Comparison of ENCODE assay signal across 20 cellular contexts in genomic region chrX:122943918-122944317, GRCh38.
DNase-seq lines count a peak whose midpoint lies in the region; ATAC-seq and TF ChIP-seq lines count a peak whose summit lies in the region.
"Had no signal": no experiment of that assay in that cellular context is flagged by ENCODE, and none has a peak within 500 bp of the region (broad histone marks: within the 10 kb centered on the region; RNA-seq: fewer than 3 reads in every experiment).

No MANE protein-coding gene starts in this region.

- H3K4me3 ChIP-seq in epithelial cell of esophagus (ENCODE audit: low read length) (no peak overlapping the region), H7 (ENCODE audit: insufficient read depth, low read depth, low read length) (no peak overlapping the region), heart left ventricle (no peak overlapping the region)
- H3K4me3 ChIP-seq: SJSA1, thoracic aorta had no signal

- H3K27me3 ChIP-seq in H7 (ENCODE audit: control insufficient read depth, insufficient read depth, low read length) (no peaks in the 10 kb centered on the region), heart left ventricle (no peaks in the 10 kb centered on the region)
- H3K27me3 ChIP-seq: SJSA1 had no signal

- DNase-seq in Caki2 (ENCODE audit: low read depth) (peak; percentile 61), RPMI7951 (ENCODE audit: low read depth) (peak; percentile 88), epithelial cell of esophagus (ENCODE audit: low read depth) (peak; percentile 74), non-pigmented ciliary epithelial cell (ENCODE audit: low read depth) (peak; percentile 38), H7 (no peak), heart left ventricle (no peak)
- no peak for DNase-seq in activated CD8-positive, alpha-beta T cell treated with anti-CD3 and anti-CD28 coated beads, Interleukin-2, amount 10 ng/mL, durations not matched to agents 7 days and 5 days
- DNase-seq: activated T-cell treated with anti-CD3 and anti-CD28 coated beads, Interleukin-2, amount 50 U/mL, for 72 hours; NCI-H1417 treated with DMSO at 0.1 percent for 48 hours; NCI-H2171; NCI-H526; nucleus accumbens had no signal

- no peak for TF ChIP-seq POLR2A in heart left ventricle (IDR thresholded peaks at IDR 0.05)

- no peaks in the 10 kb centered on the region for H3K36me3 Mint-ChIP-seq in activated CD8-positive, alpha-beta T cell treated with anti-CD3 and anti-CD28 coated beads, Interleukin-2, amount 10 ng/mL, durations not matched to agents 7 days and 5 days (ENCODE audit: low read depth)
- H3K36me3 Mint-ChIP-seq: activated naive CD4-positive, alpha-beta T cell treated with anti-CD3 and anti-CD28 coated beads, Interleukin-2, amount 50 U/mL, for 24 hours had no signal

- ATAC-seq in activated CD8-positive, alpha-beta T cell treated with anti-CD3 and anti-CD28 coated beads, Interleukin-2, amount 10 ng/mL, durations not matched to agents 7 days and 5 days = no peak
- ATAC-seq in heart left ventricle (no peak), HG03175 (IDR thresholded peaks at IDR 0.05; ENCODE audit: unreplicated experiment) (no peak)
- ATAC-seq: activated CD4-positive, CD25-positive, alpha-beta regulatory T cell treated with anti-CD3 and anti-CD28 coated beads, Interleukin-2, amount 50 U/mL, for 24 hours; activated T-cell treated with anti-CD3 and anti-CD28 coated beads, Interleukin-2, amount 50 U/mL, for 72 hours; HepG2 had no signal

- intact Hi-C loops in heart left ventricle (cut with DNase I) = no loop called here

- H3K27ac ChIP-seq in heart left ventricle = no peak overlapping the region
- H3K27ac ChIP-seq: epithelial cell of prostate, SJSA1, thoracic aorta had no signal

- H3K36me3 ChIP-seq in H7 (replicated peaks; ENCODE audit: control insufficient read depth, insufficient read depth, low read length) = no peaks in the 10 kb centered on the region
- H3K36me3 ChIP-seq in heart left ventricle = no peaks in the 10 kb centered on the region
- H3K36me3 ChIP-seq: SJSA1, thoracic aorta had no signal

- H3K4me1 Mint-ChIP-seq in activated CD8-positive, alpha-beta T cell treated with anti-CD3 and anti-CD28 coated beads, Interleukin-2, amount 10 ng/mL, durations not matched to agents 7 days and 5 days (ENCODE audit: low read depth) = no peaks in the 10 kb centered on the region
- H3K4me1 Mint-ChIP-seq: activated naive CD4-positive, alpha-beta T cell treated with anti-CD3 and anti-CD28 coated beads, Interleukin-2, amount 50 U/mL, for 24 hours had no signal

- WGBS in heart left ventricle, 4 donors = 88 to 94% (median 92%) methylated on average over 3 of the region's 3 CpGs

- H3K4me3 Mint-ChIP-seq in activated CD8-positive, alpha-beta T cell treated with anti-CD3 and anti-CD28 coated beads, Interleukin-2, amount 10 ng/mL, durations not matched to agents 7 days and 5 days = no peak overlapping the region
- H3K4me3 Mint-ChIP-seq: activated naive CD4-positive, alpha-beta T cell treated with anti-CD3 and anti-CD28 coated beads, Interleukin-2, amount 50 U/mL, for 24 hours; activated T-cell treated with anti-CD3 and anti-CD28 coated beads, Interleukin-2, amount 50 U/mL, for 72 hours; T-helper 2 cell treated with Interferon-gamma antibody and Interleukin-4, amounts not matched to agents 5 μg/mL and 100 μg/mL, for 36 hours had no signal

- H3K9me3 Mint-ChIP-seq in activated CD8-positive, alpha-beta T cell treated with anti-CD3 and anti-CD28 coated beads, Interleukin-2, amount 10 ng/mL, durations not matched to agents 7 days and 5 days (ENCODE audit: insufficient read depth) = no peaks in the 10 kb centered on the region
- H3K9me3 Mint-ChIP-seq: activated naive CD4-positive, alpha-beta T cell treated with anti-CD3 and anti-CD28 coated beads, Interleukin-2, amount 50 U/mL, for 24 hours had no signal

- no peaks in the 10 kb centered on the region for H3K27me3 Mint-ChIP-seq in activated CD8-positive, alpha-beta T cell treated with anti-CD3 and anti-CD28 coated beads, Interleukin-2, amount 10 ng/mL, durations not matched to agents 7 days and 5 days (ENCODE audit: low read depth)
- H3K27me3 Mint-ChIP-seq: activated naive CD4-positive, alpha-beta T cell treated with anti-CD3 and anti-CD28 coated beads, Interleukin-2, amount 50 U/mL, for 24 hours had no signal

- H3K27ac Mint-ChIP-seq in activated CD8-positive, alpha-beta T cell treated with anti-CD3 and anti-CD28 coated beads, Interleukin-2, amount 10 ng/mL, durations not matched to agents 7 days and 5 days = no peak overlapping the region
- H3K27ac Mint-ChIP-seq: activated naive CD4-positive, alpha-beta T cell treated with anti-CD3 and anti-CD28 coated beads, Interleukin-2, amount 50 U/mL, for 24 hours; activated T-cell treated with anti-CD3 and anti-CD28 coated beads, Interleukin-2, amount 50 U/mL, for 72 hours; T-helper 2 cell treated with Interferon-gamma antibody and Interleukin-4, amounts not matched to agents 5 μg/mL and 100 μg/mL, for 36 hours had no signal

- in situ Hi-C loops in Caki2 (cut with HindIII; ENCODE audit: low pct_unique_long_range_greater_than_20kb, low sequenced_read_pairs) = no loop called here

- CTCF ChIA-PET in activated CD8-positive, alpha-beta T cell treated with anti-CD3 and anti-CD28 coated beads, Interleukin-2, amount 10 ng/mL, durations not matched to agents 7 days and 5 days (lab: Charles Lee) = no interaction called here

- H3K9me3 ChIP-seq in heart left ventricle = no peaks in the 10 kb centered on the region
- H3K9me3 ChIP-seq: SJSA1, thoracic aorta had no signal

- TF ChIP-seq CTCF in epithelial cell of esophagus (IDR thresholded peaks at IDR 0.05; ENCODE audit: insufficient read depth, low read depth, low read length, missing control alignments) = no peak
- TF ChIP-seq CTCF in heart left ventricle (IDR thresholded peaks at IDR 0.05) = no peak

- H3K4me1 ChIP-seq in heart left ventricle = no peaks in the 10 kb centered on the region
- H3K4me1 ChIP-seq: SJSA1 had no signal

- POLR2A ChIA-PET in activated CD8-positive, alpha-beta T cell treated with anti-CD3 and anti-CD28 coated beads, Interleukin-2, amount 10 ng/mL, durations not matched to agents 7 days and 5 days (lab: Charles Lee) = no interaction called here

Comparison
In these comparisons a context has a peak if more than half of its experiments do, and no peak if none do; other contexts are left out.
1. DNase-seq: peak in Caki2 (single experiment), RPMI7951 (single experiment), epithelial cell of esophagus (single experiment) and non-pigmented ciliary epithelial cell (single experiment); none in H7 (single experiment), activated CD8-positive, alpha-beta T cell treated with anti-CD3 and anti-CD28 coated beads, Interleukin-2, amount 10 ng/mL, durations not matched to agents 7 days and 5 days (single experiment) and heart left ventricle (0 of 5).